Comparison of ENCODE assay signal across 9 cellular contexts in genomic region chr9:93136011-93136440, GRCh38. TPM values are rescaled to one million over a fixed set of nuclear protein-coding genes. Genes with fewer than 3 reads are reported as not detected.
A peak's percentile ranks its signal among the peaks of the same experiment; 100 is the strongest.
DNase-seq lines count a peak whose midpoint lies in the region; ATAC-seq, FAIRE-seq and TF ChIP-seq lines count a peak whose summit lies in the region.
"Had no signal": no experiment of that assay in that cellular context is flagged by ENCODE, and none has a peak within 500 bp of the region (broad histone marks: within the 10 kb centered on the region; RNA-seq: fewer than 3 reads in every experiment).

No MANE protein-coding gene starts in this region.

- DNase-seq in CD8-positive, alpha-beta memory T cell: no peak
- peak; percentile 30 for DNase-seq in NCI-H1694 (lab: John Stamatoyannopoulos, UW)
- peak in 2 of 10 donors; percentile 46 to 62 for DNase-seq in dorsolateral prefrontal cortex
- peak; percentile 95 for DNase-seq in osteoblast (ENCODE audit: insufficient read length, low spot score, missing footprints)
- no peak for DNase-seq in aorta
- DNase-seq in GM19239 (ENCODE audit: insufficient read length, low spot score): no peak
- DNase-seq in activated CD4-positive, alpha-beta memory T cell treated with anti-CD3 and anti-CD28 coated beads, Interleukin-2, amount 10 ng/mL, durations not matched to agents 7 days and 5 days: no peak
- DNase-seq: activated T-cell treated with anti-CD3 and anti-CD28 coated beads, Interleukin-2, amount 50 U/mL, for 72 hours had no signal

- no peak for FAIRE-seq in GM19239 (lab: Jason Lieb, UNC)

- CTCF ChIA-PET in CD8-positive, alpha-beta memory T cell (lab: Charles Lee): interaction anchor here (1.3 kb wide), 1 partner anchor 27 kb away, joined by 6 read pairs; no protein-coding TSS in a partner anchor
- CTCF ChIA-PET in activated CD4-positive, alpha-beta memory T cell treated with anti-CD3 and anti-CD28 coated beads, Interleukin-2, amount 10 ng/mL, durations not matched to agents 7 days and 5 days (lab: Charles Lee): no interaction called here

- TF ChIP-seq CTCF in dorsolateral prefrontal cortex (IDR thresholded peaks at IDR 0.05 in 54 of 56, conservative IDR thresholded peaks at IDR 0.05 in 2 of 56; ENCODE audit: low read depth in 1 of 56, partially characterized antibody in 56 of 56) (no peak), osteoblast (IDR thresholded peaks at IDR 0.05; ENCODE audit: extremely low read depth, low read depth, low read length) (no peak)

- H3K4me1 Mint-ChIP-seq in CD8-positive, alpha-beta memory T cell: peaks cover 33 to 49% (median 33%) of the 10 kb centered on the region in 3 donors
- H3K4me1 Mint-ChIP-seq in activated CD4-positive, alpha-beta memory T cell treated with anti-CD3 and anti-CD28 coated beads, Interleukin-2, amount 10 ng/mL, durations not matched to agents 7 days and 5 days: peaks cover 48% of the 10 kb centered on the region

- H3K4me3 ChIP-seq in CD8-positive, alpha-beta memory T cell (ENCODE audit: low read length): no peak overlapping the region
- H3K4me3 ChIP-seq in dorsolateral prefrontal cortex: peak overlapping the region in 13 of 59 donors; percentile 9 to 41 (median 22)
- H3K4me3 ChIP-seq in osteoblast (ENCODE audit: insufficient read depth, low read length): no peak overlapping the region
- H3K4me3 ChIP-seq in aorta (ENCODE audit: low read length in 2 of 2): no peak overlapping the region

- H3K79me2 ChIP-seq in osteoblast (ENCODE audit: insufficient read depth, low read length): peaks cover 18% of the 10 kb centered on the region

- H3K4me2 ChIP-seq in osteoblast (ENCODE audit: insufficient read depth, low read length): peak overlapping the region; percentile 15

- ATAC-seq in aorta (ENCODE audit: low FRiP score) (no peak), GM21576 (IDR thresholded peaks at IDR 0.05; ENCODE audit: unreplicated experiment) (no peak)
- ATAC-seq: activated T-cell treated with anti-CD3 and anti-CD28 coated beads, Interleukin-2, amount 50 U/mL, for 72 hours had no signal

- H3K4me1 ChIP-seq in CD8-positive, alpha-beta memory T cell (ENCODE audit: insufficient read depth, low read length): peaks cover 62% of the 10 kb centered on the region
- peaks cover 19% of the 10 kb centered on the region for H3K4me1 ChIP-seq in osteoblast (ENCODE audit: insufficient read depth, low read length)
- no peaks in the 10 kb centered on the region for H3K4me1 ChIP-seq in aorta (ENCODE audit: control insufficient read depth in 1 of 2, insufficient read depth in 2 of 2, low read length in 2 of 2)

- H3K36me3 ChIP-seq in CD8-positive, alpha-beta memory T cell (ENCODE audit: insufficient read depth, low read length): no peaks in the 10 kb centered on the region
- H3K36me3 ChIP-seq in osteoblast (ENCODE audit: insufficient read depth, low read length) (no peaks in the 10 kb centered on the region), aorta (ENCODE audit: control insufficient read depth in 1 of 2, insufficient read depth in 2 of 2, low read length in 1 of 2) (no peaks in the 10 kb centered on the region)

- H3K9me3 Mint-ChIP-seq in CD8-positive, alpha-beta memory T cell: no peaks in the 10 kb centered on the region
- peaks cover 3% of the 10 kb centered on the region for H3K9me3 Mint-ChIP-seq in activated CD4-positive, alpha-beta memory T cell treated with anti-CD3 and anti-CD28 coated beads, Interleukin-2, amount 10 ng/mL, durations not matched to agents 7 days and 5 days

- H3K4me3 Mint-ChIP-seq in CD8-positive, alpha-beta memory T cell: peak overlapping the region in 5 of 7 donors; percentile 20 to 69 (median 26)
- no peak overlapping the region for H3K4me3 Mint-ChIP-seq in activated CD4-positive, alpha-beta memory T cell treated with anti-CD3 and anti-CD28 coated beads, Interleukin-2, amount 10 ng/mL, durations not matched to agents 7 days and 5 days
- H3K4me3 Mint-ChIP-seq: activated T-cell treated with anti-CD3 and anti-CD28 coated beads, Interleukin-2, amount 50 U/mL, for 72 hours had no signal

- H3K36me3 Mint-ChIP-seq in CD8-positive, alpha-beta memory T cell: peaks cover 0 to 7% (median 0%) of the 10 kb centered on the region in 3 donors
- peaks cover 4% of the 10 kb centered on the region for H3K36me3 Mint-ChIP-seq in activated CD4-positive, alpha-beta memory T cell treated with anti-CD3 and anti-CD28 coated beads, Interleukin-2, amount 10 ng/mL, durations not matched to agents 7 days and 5 days (ENCODE audit: low read depth)

- H4K20me1 ChIP-seq in osteoblast (ENCODE audit: insufficient read depth, low read length): peaks cover 10% of the 10 kb centered on the region

- no peak overlapping the region for H3K27ac ChIP-seq in CD8-positive, alpha-beta memory T cell (ENCODE audit: low read depth, low read length)
- H3K27ac ChIP-seq in dorsolateral prefrontal cortex: peak overlapping the region in 31 of 59 donors; percentile 10 to 73 (median 51)
- no peak overlapping the region for H3K27ac ChIP-seq in osteoblast (ENCODE audit: low read depth, low read length)
- H3K27ac ChIP-seq in aorta (ENCODE audit: low read depth in 1 of 2, low read length in 2 of 2): no peak overlapping the region

- H3K27me3 ChIP-seq in CD8-positive, alpha-beta memory T cell (ENCODE audit: insufficient read depth, low read length, poor library complexity, severe bottlenecking): no peaks in the 10 kb centered on the region
- no peaks in the 10 kb centered on the region for H3K27me3 ChIP-seq in dorsolateral prefrontal cortex
- no peaks in the 10 kb centered on the region for H3K27me3 ChIP-seq in osteoblast (ENCODE audit: insufficient read depth, low read length)
- H3K27me3 ChIP-seq in aorta (ENCODE audit: control insufficient read depth in 1 of 2, insufficient read depth in 2 of 2, low read length in 1 of 2): no peaks in the 10 kb centered on the region

- POLR2A ChIA-PET in CD8-positive, alpha-beta memory T cell (lab: Charles Lee): no interaction called here
- POLR2A ChIA-PET in activated CD4-positive, alpha-beta memory T cell treated with anti-CD3 and anti-CD28 coated beads, Interleukin-2, amount 10 ng/mL, durations not matched to agents 7 days and 5 days (lab: Charles Lee): interaction anchor here (1.1 to 1.4 kb wide), 2 partner anchors 14 to 21 kb away, joined by 3 to 4 read pairs; no protein-coding TSS in a partner anchor

- intact Hi-C loops in dorsolateral prefrontal cortex (cut with DNase I): loop anchor here in 1 of 2 donors (10.0 kb wide), 1 partner anchor 429 kb away; no protein-coding TSS in a partner anchor
- intact Hi-C loops in aorta (cut with DNase I): loop anchor here in 1 of 2 donors (10.0 kb wide), 2 partner anchors 319 to 439 kb away; partner anchors contain the start of genes FAM120A, FAM120AOS and PHF2

- H3K27me3 Mint-ChIP-seq in CD8-positive, alpha-beta memory T cell: peaks cover 0 to 3% of the 10 kb centered on the region in 2 donors
- H3K27me3 Mint-ChIP-seq in activated CD4-positive, alpha-beta memory T cell treated with anti-CD3 and anti-CD28 coated beads, Interleukin-2, amount 10 ng/mL, durations not matched to agents 7 days and 5 days: no peaks in the 10 kb centered on the region

- H3K27ac Mint-ChIP-seq in CD8-positive, alpha-beta memory T cell: peak overlapping the region in 7 of 8 donors; percentile 21 to 94 (median 78)
- no peak overlapping the region for H3K27ac Mint-ChIP-seq in activated CD4-positive, alpha-beta memory T cell treated with anti-CD3 and anti-CD28 coated beads, Interleukin-2, amount 10 ng/mL, durations not matched to agents 7 days and 5 days
- H3K27ac Mint-ChIP-seq: activated T-cell treated with anti-CD3 and anti-CD28 coated beads, Interleukin-2, amount 50 U/mL, for 72 hours had no signal

- no peaks in the 10 kb centered on the region for H3K9me3 ChIP-seq in CD8-positive, alpha-beta memory T cell (ENCODE audit: low read length)
- H3K9me3 ChIP-seq in osteoblast (ENCODE audit: low read depth, low read length) (no peaks in the 10 kb centered on the region), aorta (ENCODE audit: control insufficient read depth, low read length) (no peaks in the 10 kb centered on the region)

- no peak overlapping the region for H2AFZ ChIP-seq in osteoblast (ENCODE audit: low read length)

- WGBS in aorta, 2 donors: 61 to 63% methylated on average over 11 of the region's 11 CpGs

RNA-seq across cellular contexts. Expression of gene NINJ1, which starts 2.0 kb away (rescaled TPM):
- total RNA-seq in CD8-positive, alpha-beta memory T cell: 10 to 100 TPM; 59.9 to 62.9 TPM
- 103 TPM for polyA plus RNA-seq in CD8-positive, alpha-beta memory T cell
- 10 to 100 TPM; 22.7 to 61.9 (median 33.5) TPM for total RNA-seq in dorsolateral prefrontal cortex
- total RNA-seq in osteoblast: 33.6 and 34.7 TPM in 2 replicates
- 10 to 100 TPM; 66.8 to 80.3 TPM for total RNA-seq in aorta
- 100 to 1,000 TPM in 1 of 2 donors, 10 to 100 TPM in 1; 46.7 to 113 TPM for polyA plus RNA-seq in aorta
- 10 to 100 TPM; 36.9 to 37.4 TPM for total RNA-seq in activated CD4-positive, alpha-beta memory T cell treated with anti-CD3 and anti-CD28 coated beads, Interleukin-2, amount 10 ng/mL, durations not matched to agents 7 days and 5 days

RNA-seq across cellular contexts. Expression of gene CARD19, which starts 40.0 kb away (rescaled TPM):
- total RNA-seq in CD8-positive, alpha-beta memory T cell: 10 to 100 TPM; 43.2 to 43.6 TPM
- polyA plus RNA-seq in CD8-positive, alpha-beta memory T cell: 66.4 TPM
- total RNA-seq in dorsolateral prefrontal cortex: 10 to 100 TPM; 22.5 to 60.7 (median 38.7) TPM
- 38.4 and 38.6 TPM in 2 replicates for total RNA-seq in osteoblast
- total RNA-seq in aorta: 10 to 100 TPM; 47.7 to 50.5 TPM
- 10 to 100 TPM; 80.1 to 92.3 TPM for polyA plus RNA-seq in aorta
- 10 to 100 TPM; 80.4 to 83.5 TPM for total RNA-seq in activated CD4-positive, alpha-beta memory T cell treated with anti-CD3 and anti-CD28 coated beads, Interleukin-2, amount 10 ng/mL, durations not matched to agents 7 days and 5 days

RNA-seq across cellular contexts. Expression of gene WNK2, which starts 47.9 kb away (rescaled TPM):
- total RNA-seq in CD8-positive, alpha-beta memory T cell: under 1 TPM; 0.20 to 0.55 TPM
- not detected for polyA plus RNA-seq in CD8-positive, alpha-beta memory T cell
- total RNA-seq in dorsolateral prefrontal cortex: 100 to 1,000 TPM in 119 of 120 experiments, 10 to 100 TPM in 1; 78.8 to 241 (median 176) TPM
- not detected in 2 replicates for total RNA-seq in osteoblast
- total RNA-seq in aorta: 1 to 10 TPM; 3.6 to 3.7 TPM
- polyA plus RNA-seq in aorta: 1 to 10 TPM in 1 of 2 donors, under 1 TPM in 1; 0.13 to 2.1 TPM
- total RNA-seq in activated CD4-positive, alpha-beta memory T cell treated with anti-CD3 and anti-CD28 coated beads, Interleukin-2, amount 10 ng/mL, durations not matched to agents 7 days and 5 days: under 1 TPM in 1 of 2 experiments, not detected in 1; 0.05 TPM

Comparison
In these comparisons a context has a peak if more than half of its experiments do, and no peak if none do; other contexts are left out.
1. DNase-seq: peak in NCI-H1694 (single experiment) and osteoblast (single experiment); none in CD8-positive, alpha-beta memory T cell (0 of 5), aorta (0 of 2), GM19239 (single experiment) and activated CD4-positive, alpha-beta memory T cell treated with anti-CD3 and anti-CD28 coated beads, Interleukin-2, amount 10 ng/mL, durations not matched to agents 7 days and 5 days (single experiment).
2. H3K27ac ChIP-seq: peak in dorsolateral prefrontal cortex (31 of 59); none in CD8-positive, alpha-beta memory T cell (single experiment), osteoblast (single experiment) and aorta (0 of 2).
3. RNA of gene WNK2, which starts 47.9 kb away (total RNA-seq): 78.8 to 241 TPM in dorsolateral prefrontal cortex; 3.6 to 3.7 TPM in aorta, 0.20 to 0.55 TPM in CD8-positive, alpha-beta memory T cell, 0.05 TPM in activated CD4-positive, alpha-beta memory T cell treated with anti-CD3 and anti-CD28 coated beads, Interleukin-2, amount 10 ng/mL, durations not matched to agents 7 days and 5 days and not detected in osteoblast; every median in the first group is over 10 times any median in the second.